17 cellular contexts compared by ENCODE assay signal in the genomic region with DNA sequence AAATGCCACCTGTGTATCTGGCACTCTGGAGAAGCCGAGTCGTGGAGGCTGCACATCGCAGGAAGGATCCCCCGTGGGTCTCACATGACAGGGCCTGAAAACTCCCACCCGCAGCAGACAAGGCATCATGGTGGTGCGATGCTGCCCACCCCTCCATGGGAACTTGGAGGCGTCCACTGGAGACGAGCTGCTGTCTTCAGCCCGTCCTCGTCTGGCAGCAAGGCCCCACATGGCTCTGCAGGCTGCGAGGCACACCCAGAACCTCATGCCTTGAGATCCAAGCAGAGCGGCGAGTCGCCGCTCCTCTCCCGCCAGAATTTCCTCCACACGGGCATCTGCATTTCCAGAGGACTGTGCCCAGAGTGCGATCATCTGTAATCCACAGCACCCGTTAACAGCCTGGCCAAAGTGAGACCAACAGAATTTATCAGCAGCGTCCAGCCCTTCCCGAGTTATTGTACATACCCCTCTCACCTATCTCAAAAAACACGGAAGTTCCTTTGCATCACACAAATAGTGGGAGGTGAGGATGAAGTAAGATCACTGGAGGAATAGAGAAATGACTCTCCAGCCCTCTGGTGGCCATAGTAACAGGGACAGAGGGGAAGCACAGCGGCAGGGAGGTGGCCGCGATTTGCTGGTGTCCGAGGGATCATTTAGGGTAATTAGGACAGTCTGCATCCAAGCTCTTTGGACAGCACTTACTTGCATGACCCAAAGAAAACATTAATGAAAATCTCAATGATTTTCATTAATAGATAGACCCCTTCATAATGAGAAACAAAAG.
DNase-seq lines count a peak whose midpoint lies in the region; ATAC-seq and TF ChIP-seq lines count a peak whose summit lies in the region.
"Had no signal": no experiment of that assay in that cellular context is flagged by ENCODE, and none has a peak within 500 bp of the region (broad histone marks: within the 10 kb centered on the region; RNA-seq: fewer than 3 reads in every experiment).

No MANE protein-coding gene starts in this region.

- CTCF ChIA-PET in CD4-positive, alpha-beta memory T cell (lab: Charles Lee; ENCODE audit: partially characterized antibody), result interaction anchor here (1.3 kb wide), 1 partner anchor 7 kb away, joined by 5 read pairs; no protein-coding TSS in a partner anchor

- no peaks in the 10 kb centered on the region for H3K27me3 ChIP-seq in CD4-positive, alpha-beta memory T cell (ENCODE audit: insufficient read depth, low read length)
- H3K27me3 ChIP-seq: adrenal gland, heart right ventricle, Peyer's patch had no signal

- DNase-seq in CD4-positive, alpha-beta memory T cell, result no peak
- no peak for DNase-seq in activated naive CD8-positive, alpha-beta T cell treated with anti-CD3 and anti-CD28 coated beads, Interleukin-2, amount 50 U/mL, for 24 hours
- DNase-seq in neural crest cell (ENCODE audit: low read depth, low spot score), result no peak
- DNase-seq in GF-D8 (lab: John Stamatoyannopoulos, UW), result no peak
- no peak for DNase-seq in NCI-H2171 treated with DMSO at 0.1 percent for 48 hours (lab: John Stamatoyannopoulos, UW)
- DNase-seq: activated CD4-positive, alpha-beta T cell treated with anti-CD3 and anti-CD28 coated beads for 48 hours; adrenal gland; heart right ventricle; Karpas-422; mucosa of descending colon; NCI-H146; NCI-H524; Peyer's patch; SW 1271 had no signal

- H3K27ac ChIP-seq in CD4-positive, alpha-beta memory T cell (ENCODE audit: low read depth, low read length), result peak overlapping the region; percentile 20
- H3K27ac ChIP-seq: adrenal gland, Peyer's patch had no signal

- H3K36me3 ChIP-seq in CD4-positive, alpha-beta memory T cell (ENCODE audit: insufficient read depth, low read length), result peaks cover 82% of the 10 kb centered on the region
- H3K36me3 ChIP-seq: adrenal gland had no signal

- H3K9me3 Mint-ChIP-seq in CD4-positive, alpha-beta memory T cell, result peaks cover 0 to 7% (median 0%) of the 10 kb centered on the region in 8 donors
- no peaks in the 10 kb centered on the region for H3K9me3 Mint-ChIP-seq in activated naive CD8-positive, alpha-beta T cell treated with anti-CD3 and anti-CD28 coated beads, Interleukin-2, amount 50 U/mL, for 24 hours
- no peaks in the 10 kb centered on the region for H3K9me3 Mint-ChIP-seq in neural crest cell

- H3K4me3 Mint-ChIP-seq in CD4-positive, alpha-beta memory T cell, result peak overlapping the region in 5 of 8 donors; percentile 13 to 67 (median 37)
- no peak overlapping the region for H3K4me3 Mint-ChIP-seq in activated naive CD8-positive, alpha-beta T cell treated with anti-CD3 and anti-CD28 coated beads, Interleukin-2, amount 50 U/mL, for 24 hours
- H3K4me3 Mint-ChIP-seq in neural crest cell, result no peak overlapping the region

- H3K27me3 Mint-ChIP-seq in CD4-positive, alpha-beta memory T cell, result no peaks in the 10 kb centered on the region
- no peaks in the 10 kb centered on the region for H3K27me3 Mint-ChIP-seq in activated naive CD8-positive, alpha-beta T cell treated with anti-CD3 and anti-CD28 coated beads, Interleukin-2, amount 50 U/mL, for 24 hours
- H3K27me3 Mint-ChIP-seq in neural crest cell (ENCODE audit: low read depth), result no peaks in the 10 kb centered on the region

- intact Hi-C loops in CD4-positive, alpha-beta memory T cell (cut with micrococcal nuclease), result no loop called here

- peaks cover 76 to 94% of the 10 kb centered on the region in 2 donors for H3K36me3 Mint-ChIP-seq in CD4-positive, alpha-beta memory T cell
- H3K36me3 Mint-ChIP-seq in activated naive CD8-positive, alpha-beta T cell treated with anti-CD3 and anti-CD28 coated beads, Interleukin-2, amount 50 U/mL, for 24 hours (ENCODE audit: low read depth), result peaks cover 77% of the 10 kb centered on the region
- peaks cover 57% of the 10 kb centered on the region for H3K36me3 Mint-ChIP-seq in neural crest cell (ENCODE audit: low read depth)

- TF ChIP-seq CTCF in neural crest cell (conservative IDR thresholded peaks at IDR 0.05), result peak; percentile 29

- peaks cover 52 to 74% (median 61%) of the 10 kb centered on the region in 4 donors for H3K4me1 Mint-ChIP-seq in CD4-positive, alpha-beta memory T cell
- H3K4me1 Mint-ChIP-seq in activated naive CD8-positive, alpha-beta T cell treated with anti-CD3 and anti-CD28 coated beads, Interleukin-2, amount 50 U/mL, for 24 hours, result peaks cover 47% of the 10 kb centered on the region
- H3K4me1 Mint-ChIP-seq in neural crest cell, result peaks cover 37% of the 10 kb centered on the region

- no peak for ATAC-seq in activated naive CD8-positive, alpha-beta T cell treated with anti-CD3 and anti-CD28 coated beads, Interleukin-2, amount 50 U/mL, for 24 hours
- no peak for ATAC-seq in HG03469 (IDR thresholded peaks at IDR 0.05; ENCODE audit: unreplicated experiment)
- ATAC-seq: esophagus mucosa, mucosa of descending colon had no signal

- no peaks in the 10 kb centered on the region for H3K9me3 ChIP-seq in CD4-positive, alpha-beta memory T cell (ENCODE audit: control insufficient read depth in 1 of 2, low read length in 2 of 2)
- H3K9me3 ChIP-seq: adrenal gland, heart right ventricle, mucosa of descending colon, Peyer's patch had no signal

- H3K27ac Mint-ChIP-seq in CD4-positive, alpha-beta memory T cell, result peak overlapping the region; percentile 68 to 90 (median 74)
- H3K27ac Mint-ChIP-seq in activated naive CD8-positive, alpha-beta T cell treated with anti-CD3 and anti-CD28 coated beads, Interleukin-2, amount 50 U/mL, for 24 hours, result peak overlapping the region; percentile 67
- peak overlapping the region; percentile 81 for H3K27ac Mint-ChIP-seq in neural crest cell (ENCODE audit: unreplicated experiment)

- TF ChIP-seq POLR2A in GM19193 (IDR thresholded peaks at IDR 0.05; ENCODE audit: extremely low read depth, insufficient read depth, insufficient read length), result peak; percentile 12

- no peak overlapping the region for H3K4me3 ChIP-seq in CD4-positive, alpha-beta memory T cell (ENCODE audit: low read length in 2 of 2)
- H3K4me3 ChIP-seq: adrenal gland, heart right ventricle, mucosa of descending colon, Peyer's patch had no signal

- POLR2A ChIA-PET in CD4-positive, alpha-beta memory T cell (lab: Charles Lee; ENCODE audit: partially characterized antibody), result interaction anchor here (1.7 kb wide), 1 partner anchor 20 kb away, joined by 4 read pairs; no protein-coding TSS in a partner anchor

- peaks cover 53% of the 10 kb centered on the region for H3K4me1 ChIP-seq in CD4-positive, alpha-beta memory T cell (ENCODE audit: insufficient read depth, low read length)
- H3K4me1 ChIP-seq: adrenal gland, Peyer's patch had no signal

Comparison
In these comparisons a context has a peak if more than half of its experiments do, and no peak if none do; other contexts are left out.
1. H3K4me3 Mint-ChIP-seq: peak in CD4-positive, alpha-beta memory T cell (5 of 8); none in activated naive CD8-positive, alpha-beta T cell treated with anti-CD3 and anti-CD28 coated beads, Interleukin-2, amount 50 U/mL, for 24 hours (single experiment) and neural crest cell (single experiment).
2. Peak in every context shown above with its lines, with median percentiles within 50 percentile points of each other: H3K27ac Mint-ChIP-seq.